9 cellular contexts compared by ENCODE assay signal in the genomic region with DNA sequence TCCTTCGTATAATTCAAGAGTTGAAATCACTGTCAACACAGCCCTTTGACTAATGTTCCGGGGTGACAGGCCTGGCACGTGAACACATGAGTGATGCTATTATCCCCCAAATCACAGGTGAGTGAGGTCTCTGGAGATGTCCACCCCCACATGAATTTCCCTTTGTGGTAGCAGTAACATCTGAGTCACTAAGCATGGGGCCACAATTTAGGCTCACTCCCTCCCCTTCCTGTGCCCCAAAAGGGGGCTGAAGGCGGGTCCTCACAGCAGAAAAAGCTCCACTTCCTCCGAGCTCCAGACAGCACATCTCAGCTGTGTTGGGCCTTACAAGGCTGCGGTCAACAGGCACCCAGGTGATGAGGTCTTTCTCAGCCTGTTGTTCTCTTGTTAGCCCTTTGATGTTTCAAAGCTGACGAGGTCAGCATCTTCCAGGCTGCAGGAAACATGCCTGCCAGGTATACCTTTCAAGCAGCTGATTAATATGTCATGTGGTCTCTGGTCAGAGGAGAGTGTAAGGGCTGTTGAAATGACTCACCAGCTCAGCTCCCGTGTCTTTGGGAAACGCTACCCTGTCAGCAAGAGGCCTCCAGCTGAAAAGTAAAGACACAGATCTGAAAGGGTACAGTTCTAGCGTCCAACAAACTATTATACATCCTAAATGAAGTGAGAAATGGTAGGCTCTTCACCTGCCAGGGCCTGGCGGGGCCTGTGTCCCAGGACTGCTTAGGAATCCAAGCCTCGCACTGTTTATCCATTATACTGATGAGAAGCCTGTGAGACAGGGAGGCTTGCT.
DNase-seq lines count a peak whose midpoint lies in the region; ATAC-seq and TF ChIP-seq lines count a peak whose summit lies in the region.
"Had no signal": no experiment of that assay in that cellular context is flagged by ENCODE, and none has a peak within 500 bp of the region (broad histone marks: within the 10 kb centered on the region; RNA-seq: fewer than 3 reads in every experiment).

No MANE protein-coding gene starts in this region.

- H3K9me3 Mint-ChIP-seq in CD4-positive, alpha-beta T cell: no peaks in the 10 kb centered on the region
- no peaks in the 10 kb centered on the region for H3K9me3 Mint-ChIP-seq in dendritic cell treated with granulocyte-macrophage colony-stimulating factor and Interleukin-4, amounts not matched to agents 40 ng/mL and 50 ng/mL, for 4 days

- H3K9me3 ChIP-seq in CD4-positive, alpha-beta T cell (ENCODE audit: control insufficient read depth, low read length): no peaks in the 10 kb centered on the region
- no peaks in the 10 kb centered on the region for H3K9me3 ChIP-seq in psoas muscle
- H3K9me3 ChIP-seq: thoracic aorta had no signal

- ATAC-seq in CD4-positive, alpha-beta T cell (ENCODE audit: poor library complexity): peak; percentile 84
- ATAC-seq in GM21360 (IDR thresholded peaks at IDR 0.05; ENCODE audit: unreplicated experiment) (peak; percentile 70), psoas muscle (peak in 3 of 4 donors; percentile 31 to 41 (median 39))
- peak; percentile 86 to 89 for ATAC-seq in activated CD4-positive, CD25-positive, alpha-beta regulatory T cell treated with anti-CD3 and anti-CD28 coated beads, Interleukin-2, amount 50 U/mL, for 24 hours

- no peak overlapping the region for H3K4me3 ChIP-seq in HL-60 (replicated peaks; ENCODE audit: insufficient read depth, low read length)
- H3K4me3 ChIP-seq in psoas muscle: no peak overlapping the region
- H3K4me3 ChIP-seq: thoracic aorta had no signal

- peaks cover 70% of the 10 kb centered on the region for H3K4me1 Mint-ChIP-seq in CD4-positive, alpha-beta T cell (ENCODE audit: low read depth)
- peaks cover 83% of the 10 kb centered on the region for H3K4me1 Mint-ChIP-seq in dendritic cell treated with granulocyte-macrophage colony-stimulating factor and Interleukin-4, amounts not matched to agents 40 ng/mL and 50 ng/mL, for 4 days (ENCODE audit: low read depth)

- TF ChIP-seq CTCF in CD4-positive, alpha-beta T cell (IDR thresholded peaks at IDR 0.05): no peak
- TF ChIP-seq CTCF in HL-60 (IDR thresholded peaks at IDR 0.05; ENCODE audit: insufficient read depth, low read length): no peak
- TF ChIP-seq CTCF in psoas muscle (IDR thresholded peaks at IDR 0.05): no peak

- 86 to 89% (median 89%) methylated on average over 12 of the region's 12 CpGs for WGBS in psoas muscle, 3 donors

- H3K4me1 ChIP-seq in psoas muscle: peaks cover 37% of the 10 kb centered on the region

- peak; percentile 62 to 85 (median 76) for DNase-seq in CD4-positive, alpha-beta T cell
- DNase-seq in HL-60 (ENCODE audit: low read depth in 1 of 2, low spot score in 1 of 2) (peak in 1 of 2 experiments; percentile 30), psoas muscle (peak in 1 of 2 donors; percentile 50), NCI-H2227 treated with DMSO at 0.1 percent for 48 hours (lab: John Stamatoyannopoulos, UW) (no peak), DMS 273 (lab: John Stamatoyannopoulos, UW; ENCODE audit: unreplicated experiment) (no peak)

- CTCF ChIA-PET in CD4-positive, alpha-beta T cell (lab: Charles Lee): interaction anchor here (0.8 to 1.7 kb wide), 9 partner anchors 29 to 437 kb away, joined by 3 to 7 read pairs (median 4); a partner anchor contains a TSS

- peak overlapping the region; percentile 3 for H3K4me3 Mint-ChIP-seq in CD4-positive, alpha-beta T cell
- no peak overlapping the region for H3K4me3 Mint-ChIP-seq in dendritic cell treated with granulocyte-macrophage colony-stimulating factor and Interleukin-4, amounts not matched to agents 40 ng/mL and 50 ng/mL, for 4 days

- H3K27me3 ChIP-seq in CD4-positive, alpha-beta T cell (ENCODE audit: control insufficient read depth, insufficient read depth, low read length): no peaks in the 10 kb centered on the region
- H3K27me3 ChIP-seq in HL-60 (ENCODE audit: insufficient read depth, poor library complexity, severe bottlenecking) (no peaks in the 10 kb centered on the region), psoas muscle (ENCODE audit: insufficient read depth in 3 of 3, low read length in 2 of 3) (no peaks in the 10 kb centered on the region)

- peak overlapping the region; percentile 62 for H3K27ac ChIP-seq in CD4-positive, alpha-beta T cell (ENCODE audit: low read depth, low read length)
- H3K27ac ChIP-seq in HL-60 (replicated peaks) (0 out of 2 replicates have a peak overlapping the region, but pooled peaks have one; percentile 21), psoas muscle (no peak overlapping the region)
- H3K27ac ChIP-seq: thoracic aorta had no signal

- H3K36me3 ChIP-seq in psoas muscle (ENCODE audit: insufficient read depth in 1 of 2, low read depth in 1 of 2): no peaks in the 10 kb centered on the region
- H3K36me3 ChIP-seq: thoracic aorta had no signal

- no peaks in the 10 kb centered on the region for H3K36me3 Mint-ChIP-seq in CD4-positive, alpha-beta T cell (ENCODE audit: low read depth)
- H3K36me3 Mint-ChIP-seq in dendritic cell treated with granulocyte-macrophage colony-stimulating factor and Interleukin-4, amounts not matched to agents 40 ng/mL and 50 ng/mL, for 4 days (ENCODE audit: low read depth): no peaks in the 10 kb centered on the region

- POLR2A ChIA-PET in CD4-positive, alpha-beta T cell (lab: Charles Lee): interaction anchor here (0.6 to 2.6 kb wide), 23 partner anchors 8 to 402 kb away, joined by 3 to 41 read pairs (median 4); a partner anchor contains a TSS

- intact Hi-C loops in CD4-positive, alpha-beta T cell (cut with DNase I, micrococcal nuclease): loop anchor here (1.0 to 10.0 kb wide), 7 partner anchors 61 to 421 kb away; no protein-coding TSS in a partner anchor
- intact Hi-C loops in dendritic cell treated with granulocyte-macrophage colony-stimulating factor and Interleukin-4, amounts not matched to agents 40 ng/mL and 50 ng/mL, for 4 days (cut with micrococcal nuclease): no loop called here
- intact Hi-C loops in psoas muscle (cut with DNase I): no loop called here

- peak overlapping the region; percentile 94 for H3K27ac Mint-ChIP-seq in CD4-positive, alpha-beta T cell
- peak overlapping the region; percentile 99 for H3K27ac Mint-ChIP-seq in dendritic cell treated with granulocyte-macrophage colony-stimulating factor and Interleukin-4, amounts not matched to agents 40 ng/mL and 50 ng/mL, for 4 days

- H3K27me3 Mint-ChIP-seq in CD4-positive, alpha-beta T cell: no peaks in the 10 kb centered on the region
- H3K27me3 Mint-ChIP-seq in dendritic cell treated with granulocyte-macrophage colony-stimulating factor and Interleukin-4, amounts not matched to agents 40 ng/mL and 50 ng/mL, for 4 days: no peaks in the 10 kb centered on the region

Comparison
In these comparisons a context has a peak if more than half of its experiments do, and no peak if none do; other contexts are left out.
1. DNase-seq: peak in CD4-positive, alpha-beta T cell (10 of 10); none in NCI-H2227 treated with DMSO at 0.1 percent for 48 hours (single experiment) and DMS 273 (single experiment).
2. intact Hi-C loops: an anchor here in CD4-positive, alpha-beta T cell (1.0 to 10.0 kb wide); none called in dendritic cell treated with granulocyte-macrophage colony-stimulating factor and Interleukin-4, amounts not matched to agents 40 ng/mL and 50 ng/mL, for 4 days and psoas muscle.
3. Peak in every context shown above with its lines, with median percentiles within 50 percentile points of each other: ATAC-seq.